In the genomic region with DNA sequence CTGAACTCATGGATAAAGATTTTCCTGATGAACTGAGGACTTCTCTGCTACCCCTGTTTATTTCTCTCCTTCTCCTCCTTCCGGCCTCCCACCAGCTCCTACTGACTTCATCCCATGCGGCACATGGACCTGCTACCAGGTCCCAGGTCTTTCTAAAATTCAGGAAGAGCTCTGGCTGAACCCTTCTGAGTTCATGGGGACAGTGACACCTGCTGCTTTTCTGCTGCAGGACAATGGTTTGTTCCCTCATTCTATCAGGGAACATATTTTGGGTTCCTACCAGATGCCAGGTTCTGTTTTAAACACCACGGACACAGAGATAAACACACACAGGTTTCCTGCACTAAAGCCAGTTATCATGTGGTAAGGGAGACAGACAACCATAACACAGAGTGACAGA, we compare ENCODE assay signal across 8 cellular contexts.
DNase-seq lines count a peak whose midpoint lies in the region; ATAC-seq, FAIRE-seq and TF ChIP-seq lines count a peak whose summit lies in the region.

No MANE protein-coding gene starts in this region.

- no peaks in the 10 kb centered on the region for H3K27me3 ChIP-seq in body of pancreas
- H3K27me3 ChIP-seq in right lobe of liver = no peaks in the 10 kb centered on the region
- no peaks in the 10 kb centered on the region for H3K27me3 ChIP-seq in effector memory CD4-positive, alpha-beta T cell (replicated peaks; ENCODE audit: control insufficient read depth, insufficient read depth, low read length, poor library complexity, severe bottlenecking)

- no peak overlapping the region for H3K4me3 ChIP-seq in A549
- no peak overlapping the region for H3K4me3 ChIP-seq in body of pancreas
- H3K4me3 ChIP-seq in right lobe of liver = no peak overlapping the region
- no peak overlapping the region for H3K4me3 ChIP-seq in effector memory CD4-positive, alpha-beta T cell (ENCODE audit: insufficient read depth, low read depth, low read length, poor library complexity, severe bottlenecking)

- TF ChIP-seq CTCF in A549 (IDR thresholded peaks at IDR 0.05) = peak; percentile 50; the same call in 2 of the 3 replicates
- TF ChIP-seq CTCF in body of pancreas (IDR thresholded peaks at IDR 0.05) = peak; percentile 33 to 81 (median 74)
- TF ChIP-seq CTCF in right lobe of liver (IDR thresholded peaks at IDR 0.05) = peak; percentile 52 to 81 (median 69)

- TF ChIP-seq EP300 in A549 (IDR thresholded peaks at IDR 0.05) = no peak

- CTCF ChIA-PET in A549 (lab: Yijun Ruan, JAX) = interaction anchor here (0.7 to 3.0 kb wide), 15 partner anchors 10 to 466 kb away, joined by 3 to 18 read pairs (median 4); no protein-coding TSS in a partner anchor

- peak; percentile 75 to 76 for TF ChIP-seq RAD21 in A549 (conservative IDR thresholded peaks at IDR 0.05 in 1 of 2, IDR thresholded peaks at IDR 0.05 in 1 of 2)

- peak; percentile 33 to 57 for DNase-seq in A549 (ENCODE audit: low read depth in 1 of 2, low spot score in 1 of 2)
- DNase-seq in HTR-8/SVneo (ENCODE audit: insufficient read length, low spot score) = peak; percentile 40
- DNase-seq in body of pancreas = peak; percentile 50 to 70 (median 56)
- peak in 1 of 3 donors; percentile 59 for DNase-seq in right lobe of liver
- no peak for DNase-seq in GM12892 (ENCODE audit: insufficient read length)
- no peak for DNase-seq in glomerular visceral epithelial cell (ENCODE audit: extremely low spot score)
- no peak for DNase-seq in effector memory CD4-positive, alpha-beta T cell

- peak; percentile 70 to 80; a peak in 4 of 6 replicates for ATAC-seq in A549
- peak; percentile 81 for ATAC-seq in body of pancreas
- ATAC-seq in right lobe of liver = peak; percentile 78 to 90 (median 86)
- no peak for ATAC-seq in GM21619 (IDR thresholded peaks at IDR 0.05; ENCODE audit: unreplicated experiment)

- H3K27ac ChIP-seq in A549 = no peak overlapping the region; a peak in 1 of 6 replicates
- H3K27ac ChIP-seq in body of pancreas = peak overlapping the region in 1 of 4 donors; percentile 11
- no peak overlapping the region for H3K27ac ChIP-seq in right lobe of liver
- no peak overlapping the region for H3K27ac ChIP-seq in effector memory CD4-positive, alpha-beta T cell (ENCODE audit: insufficient read depth, low read length, poor library complexity, severe bottlenecking)

- H3K36me3 ChIP-seq in body of pancreas (replicated peaks in 1 of 2; ENCODE audit: insufficient read depth in 1 of 2, low read depth in 2 of 2) (no peaks in the 10 kb centered on the region), right lobe of liver (no peaks in the 10 kb centered on the region)
- H3K36me3 ChIP-seq in effector memory CD4-positive, alpha-beta T cell (ENCODE audit: control insufficient read depth, insufficient read depth, low read length) = no peaks in the 10 kb centered on the region

- TF ChIP-seq POLR2A in A549 (IDR thresholded peaks at IDR 0.05; ENCODE audit: low read length) (no peak), body of pancreas (IDR thresholded peaks at IDR 0.05) (no peak), right lobe of liver (IDR thresholded peaks at IDR 0.05) (no peak), GM12892 (IDR thresholded peaks at IDR 0.05; ENCODE audit: low read depth, low read length) (no peak)

- WGBS in A549 (ENCODE audit: missing lambda C conversion rate) = 82% methylated on average over 3 of the region's 3 CpGs
- WGBS in body of pancreas, 2 donors = 51 to 65% methylated on average over 3 of the region's 3 CpGs
- 46% methylated on average over 3 of the region's 3 CpGs for WGBS in right lobe of liver (ENCODE audit: insufficient coverage, low coverage, low lambda C conversion rate, missing lambda C conversion rate)

- FAIRE-seq in A549 (lab: Jason Lieb, UNC) (no peak), HTR-8/SVneo (lab: Jason Lieb, UNC) (no peak), GM12892 (lab: Jason Lieb, UNC) (no peak)

- POLR2A ChIA-PET in A549 (lab: Yijun Ruan, JAX) = no interaction called here

- H3K9me3 ChIP-seq in A549 = no peaks in the 10 kb centered on the region
- H3K9me3 ChIP-seq in body of pancreas = no peaks in the 10 kb centered on the region
- no peaks in the 10 kb centered on the region for H3K9me3 ChIP-seq in right lobe of liver
- H3K9me3 ChIP-seq in effector memory CD4-positive, alpha-beta T cell (ENCODE audit: control insufficient read depth, low read length) = no peaks in the 10 kb centered on the region

- intact Hi-C loops in body of pancreas (cut with DNase I) (no loop called here), right lobe of liver (cut with DNase I) (no loop called here)

- H3K4me2 ChIP-seq in A549 = no peak overlapping the region

- H3K4me1 ChIP-seq in A549 (no peaks in the 10 kb centered on the region), body of pancreas (peaks cover 9% of the 10 kb centered on the region), right lobe of liver (peaks cover 0 to 8% (median 0%) of the 10 kb centered on the region in 4 donors)
- peaks cover 6% of the 10 kb centered on the region for H3K4me1 ChIP-seq in effector memory CD4-positive, alpha-beta T cell (ENCODE audit: control insufficient read depth, insufficient read depth, low read length, poor library complexity, severe bottlenecking)

TF ChIP-seq in A549, 52 proteins besides CTCF, POLR2A, EP300 and RAD21:
- TF ChIP-seq HDAC2 (IDR thresholded peaks at IDR 0.05) (no peak), SMC3 (IDR thresholded peaks at IDR 0.05) (peak; percentile 73; the same call in 2 of the 3 replicates)

Comparison
In these comparisons a context has a peak if more than half of its experiments do, and no peak if none do; other contexts are left out.
1. DNase-seq: peak in A549 (2 of 2), HTR-8/SVneo (single experiment) and body of pancreas (4 of 4); none in GM12892 (single experiment), glomerular visceral epithelial cell (single experiment) and effector memory CD4-positive, alpha-beta T cell (0 of 3).
2. Peak in every context shown above with its lines, with median percentiles within 50 percentile points of each other: CTCF ChIP-seq.